In genomic region chrX:103467156-103467555, GRCh38 we compare ENCODE assay signal across 25 cellular contexts. TPM values are rescaled to one million over a fixed set of nuclear protein-coding genes. Genes with fewer than 3 reads are reported as not detected.
"Had no signal": no experiment of that assay in that cellular context is flagged by ENCODE, and none has a peak within 500 bp of the region (broad histone marks: within the 10 kb centered on the region; RNA-seq: fewer than 3 reads in every experiment).

No MANE protein-coding gene starts in this region.

- H3K27me3 Mint-ChIP-seq: activated CD4-positive, alpha-beta memory T cell treated with anti-CD3 and anti-CD28 coated beads for 36 hours; activated naive CD8-positive, alpha-beta T cell; activated T-helper 17 cell treated with anti-CD3 and anti-CD28 coated beads, Interleukin-2, amount 50 U/mL, for 72 hours had no signal

- H3K9me3 Mint-ChIP-seq: activated CD4-positive, alpha-beta memory T cell treated with anti-CD3 and anti-CD28 coated beads for 36 hours; activated CD4-positive, alpha-beta T cell treated with anti-CD3 and anti-CD28 coated beads, Interleukin-2, amount 10 ng/mL, durations not matched to agents 7 days and 5 days; activated naive CD4-positive, alpha-beta T cell treated with anti-CD3 and anti-CD28 coated beads for 36 hours; activated T-helper 17 cell treated with anti-CD3 and anti-CD28 coated beads, Interleukin-2, amount 50 U/mL, for 72 hours had no signal

- DNase-seq: activated CD4-positive, alpha-beta memory T cell treated with anti-CD3 and anti-CD28 coated beads for 36 hours; activated CD4-positive, alpha-beta T cell treated with anti-CD3 and anti-CD28 coated beads, Interleukin-2, amount 10 ng/mL, durations not matched to agents 7 days and 5 days; activated CD4-positive, CD25-positive, alpha-beta regulatory T cell; activated CD8-positive, alpha-beta memory T cell treated with anti-CD3 and anti-CD28 coated beads for 24 hours; activated gamma-delta T cell; activated naive CD4-positive, alpha-beta T cell treated with anti-CD3 and anti-CD28 coated beads for 36 hours; activated T-cell treated with anti-CD3 and anti-CD28 coated beads for 4 hours; activated T-cell treated with anti-CD3 and anti-CD28 coated beads, Interleukin-2, amount 50 U/mL, for 48 hours; cerebellar nuclear complex; MG63; MV-4-11; NCI-H1092 treated with DMSO at 0.1 percent for 48 hours; NCI-H1417 treated with DMSO at 0.1 percent for 48 hours; NCI-H1694; NCI-H2081; NCI-H524; Peyer's patch; Right ventricle myocardium superior; SJCRH30; SK-N-SH; T-helper 1 cell had no signal

- H3K27me3 ChIP-seq: MG63, Peyer's patch, SJCRH30 had no signal

- H3K36me3 ChIP-seq: MG63, Peyer's patch, SJCRH30 had no signal

- H3K4me3 Mint-ChIP-seq: activated CD4-positive, alpha-beta memory T cell treated with anti-CD3 and anti-CD28 coated beads for 36 hours; activated CD4-positive, alpha-beta T cell treated with anti-CD3 and anti-CD28 coated beads, Interleukin-2, amount 10 ng/mL, durations not matched to agents 7 days and 5 days; activated naive CD4-positive, alpha-beta T cell treated with anti-CD3 and anti-CD28 coated beads for 36 hours; activated naive CD8-positive, alpha-beta T cell; activated T-helper 17 cell treated with anti-CD3 and anti-CD28 coated beads, Interleukin-2, amount 50 U/mL, for 72 hours had no signal

- ATAC-seq: activated T-helper 17 cell treated with anti-CD3 and anti-CD28 coated beads, Interleukin-2, amount 50 U/mL, for 72 hours had no signal

- H3K36me3 Mint-ChIP-seq: activated CD4-positive, alpha-beta memory T cell treated with anti-CD3 and anti-CD28 coated beads for 36 hours; activated naive CD8-positive, alpha-beta T cell had no signal

- H3K9me2 ChIP-seq: SK-N-SH had no signal

- H3K9me3 ChIP-seq: MG63, Peyer's patch, SJCRH30, SK-N-SH had no signal

- H3K4me1 ChIP-seq: Peyer's patch, SJCRH30 had no signal

- H3K27ac Mint-ChIP-seq: activated CD4-positive, alpha-beta memory T cell treated with anti-CD3 and anti-CD28 coated beads for 36 hours; activated CD4-positive, alpha-beta T cell treated with anti-CD3 and anti-CD28 coated beads, Interleukin-2, amount 10 ng/mL, durations not matched to agents 7 days and 5 days; activated naive CD4-positive, alpha-beta T cell treated with anti-CD3 and anti-CD28 coated beads for 36 hours; activated naive CD8-positive, alpha-beta T cell; activated T-helper 17 cell treated with anti-CD3 and anti-CD28 coated beads, Interleukin-2, amount 50 U/mL, for 72 hours had no signal

- H3K4me3 ChIP-seq: MG63, Peyer's patch, SJCRH30 had no signal

- H3K27ac ChIP-seq: Peyer's patch, RWPE1, SJCRH30, VCaP had no signal

- H3K9ac ChIP-seq: SK-N-SH had no signal

- H3K4me2 ChIP-seq: SK-N-SH had no signal

RNA-seq across cellular contexts. Expression of gene RAB40A, which starts 52.1 kb away (rescaled TPM):
- total RNA-seq: Right ventricle myocardium superior had no signal
